In genomic region chr14:21069388-21070082, GRCh38 we compare ENCODE assay signal across 1 cellular context.
TF ChIP-seq lines count a peak whose summit lies in the region.

No MANE protein-coding gene starts in this region.

TF ChIP-seq in GM23338, 12 proteins besides CTCF, POLR2A, EP300 and RAD21:
- TF ChIP-seq ZNF462 (CRISPR knock-in tag; IDR thresholded peaks at IDR 0.05) (no peak), POLR2AphosphoS5 (IDR thresholded peaks at IDR 0.05; ENCODE audit: low read depth) (peak; percentile 36; the same call in 1 of the 2 replicates)
